ENCODE assay signal across 8 cellular contexts in the genomic region with DNA sequence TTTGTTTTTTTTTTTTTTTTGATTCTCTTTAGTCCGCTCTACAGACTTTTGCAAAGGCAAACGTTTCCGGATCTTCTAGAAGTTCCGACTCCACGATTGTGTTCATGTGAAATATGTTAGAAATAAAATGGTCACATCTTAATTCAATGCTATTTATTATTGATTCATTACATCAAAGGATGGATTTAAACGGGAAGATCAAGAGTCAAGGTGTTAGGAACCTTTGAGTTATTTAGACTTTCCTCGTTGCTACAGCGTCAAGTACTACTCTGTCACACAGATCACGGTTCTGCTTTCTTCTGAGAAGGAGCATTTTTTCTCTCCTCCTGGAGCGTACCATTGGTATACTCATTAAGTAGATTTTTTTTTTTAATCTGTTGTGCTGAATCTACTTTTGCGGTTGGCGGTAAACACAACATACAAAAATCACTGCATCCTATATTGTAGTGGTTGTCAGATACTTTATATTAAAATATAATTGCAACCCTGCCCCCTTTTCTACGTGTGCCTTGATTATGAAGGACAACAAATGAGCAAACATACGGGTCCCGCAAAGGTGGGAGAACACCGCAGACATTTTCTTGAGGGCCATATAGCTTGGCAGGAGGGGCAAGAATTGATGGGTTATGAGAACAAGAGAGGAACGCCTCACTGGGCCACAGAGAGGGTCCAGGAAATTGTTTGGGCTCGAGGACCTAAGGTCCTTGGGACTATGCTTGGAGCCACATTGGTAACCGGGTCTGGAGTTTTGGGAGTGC. TPM values are rescaled to one million over a fixed set of nuclear protein-coding genes. Genes with fewer than 3 reads are reported as not detected.
DNase-seq lines count a peak whose midpoint lies in the region; ATAC-seq, FAIRE-seq and TF ChIP-seq lines count a peak whose summit lies in the region.

No MANE protein-coding gene starts in this region.

- TF ChIP-seq CTCF in left ventricle myocardium inferior (IDR thresholded peaks at IDR 0.05; ENCODE audit: borderline replicate concordance) (no peak), foreskin fibroblast (IDR thresholded peaks at IDR 0.05; ENCODE audit: low read depth, low read length) (no peak), RWPE1 (conservative IDR thresholded peaks at IDR 0.05; ENCODE audit: low read depth) (no peak)

- H3K9me3 ChIP-seq in left ventricle myocardium inferior (replicated peaks): no peaks in the 10 kb centered on the region

- H3K27ac ChIP-seq in left ventricle myocardium inferior (replicated peaks) (peak overlapping the region; percentile 86), urinary bladder (ENCODE audit: low read depth) (no peak overlapping the region), RWPE1 (no peak overlapping the region)

- H3K36me3 ChIP-seq in left ventricle myocardium inferior (no peaks in the 10 kb centered on the region), urinary bladder (ENCODE audit: insufficient read depth) (no peaks in the 10 kb centered on the region)

- ATAC-seq in Right ventricle myocardium inferior (no peak), GM18498 (IDR thresholded peaks at IDR 0.05; ENCODE audit: unreplicated experiment) (no peak)

- DNase-seq in left ventricle myocardium inferior (no peak), Right ventricle myocardium inferior (ENCODE audit: missing footprints) (no peak), SK-N-DZ (ENCODE audit: low spot score) (peak; percentile 36), foreskin fibroblast (no peak), RWPE1 (ENCODE audit: low spot score) (no peak), GM12892 (ENCODE audit: insufficient read length) (no peak)

- no peaks in the 10 kb centered on the region for H3K27me3 ChIP-seq in left ventricle myocardium inferior (ENCODE audit: low read depth)

- FAIRE-seq in GM12892 (lab: Jason Lieb, UNC): no peak

- 43% methylated on average over 19 of the region's 19 CpGs for WGBS in urinary bladder

- CTCF ChIA-PET in RWPE1 (lab: Yijun Ruan, JAX): no interaction called here

- POLR2A ChIA-PET in RWPE1 (lab: Yijun Ruan, JAX; ENCODE audit: low non-redundant PET): no interaction called here

- H3K4me1 ChIP-seq in left ventricle myocardium inferior (peaks cover 27% of the 10 kb centered on the region), urinary bladder (ENCODE audit: insufficient read depth) (no peaks in the 10 kb centered on the region)

- peak overlapping the region; percentile 72 for H3K4me3 ChIP-seq in left ventricle myocardium inferior
- peak overlapping the region; percentile 47 to 61 for H3K4me3 ChIP-seq in foreskin fibroblast (ENCODE audit: low read depth in 1 of 2, low read length in 2 of 2)
- peak overlapping the region; percentile 31 for H3K4me3 ChIP-seq in urinary bladder (ENCODE audit: low read depth, low read length)

- no peak for TF ChIP-seq POLR2A in GM12892 (IDR thresholded peaks at IDR 0.05; ENCODE audit: low read depth, low read length)

- intact Hi-C loops in left ventricle myocardium inferior (cut with micrococcal nuclease) (no loop called here), Right ventricle myocardium inferior (cut with DNase I) (no loop called here)

RNA-seq across cellular contexts. Expression of a gene that starts 17.5 kb away (rescaled TPM):
- total RNA-seq in left ventricle myocardium inferior (29.7 TPM), Right ventricle myocardium inferior (29.0 TPM), urinary bladder (71.5 TPM)
- 128 and 134 TPM in 2 replicates for polyA plus RNA-seq in SK-N-DZ (2014; cell fraction: cytosol; rRNA removed)
- polyA plus RNA-seq in SK-N-DZ (2014; cell fraction: nucleus; rRNA removed): 60.1 and 87.1 TPM in 2 replicates
- polyA plus RNA-seq in urinary bladder: 90.7 TPM
- polyA plus RNA-seq in GM12892 (2012; ENCODE audit: missing spikeins): 93.1 TPM

RNA-seq across cellular contexts. Expression of a gene that starts 41.1 kb away (rescaled TPM):
- total RNA-seq in left ventricle myocardium inferior (8.3 TPM), Right ventricle myocardium inferior (7.6 TPM), urinary bladder (12.3 TPM)
- polyA plus RNA-seq in SK-N-DZ (2014; cell fraction: cytosol; rRNA removed): 24.2 and 28.6 TPM in 2 replicates
- 17.9 and 18.7 TPM in 2 replicates for polyA plus RNA-seq in SK-N-DZ (2014; cell fraction: nucleus; rRNA removed)
- polyA plus RNA-seq in urinary bladder: 19.6 TPM
- polyA plus RNA-seq in GM12892 (2012; ENCODE audit: missing spikeins): 17.6 TPM

RNA-seq across cellular contexts. Expression of a gene that starts 55.6 kb away (rescaled TPM):
- not detected for total RNA-seq in left ventricle myocardium inferior
- not detected for total RNA-seq in Right ventricle myocardium inferior
- polyA plus RNA-seq in SK-N-DZ (2014; cell fraction: cytosol; rRNA removed): 0.03 and 0.16 TPM in 2 replicates
- 0.17 TPM in 1 of 2 replicates, not detected in the other for polyA plus RNA-seq in SK-N-DZ (2014; cell fraction: nucleus; rRNA removed)
- total RNA-seq in urinary bladder: 0.16 TPM
- not detected for polyA plus RNA-seq in urinary bladder
- polyA plus RNA-seq in GM12892 (2012; ENCODE audit: missing spikeins): 0.70 TPM
